In the genomic region with DNA sequence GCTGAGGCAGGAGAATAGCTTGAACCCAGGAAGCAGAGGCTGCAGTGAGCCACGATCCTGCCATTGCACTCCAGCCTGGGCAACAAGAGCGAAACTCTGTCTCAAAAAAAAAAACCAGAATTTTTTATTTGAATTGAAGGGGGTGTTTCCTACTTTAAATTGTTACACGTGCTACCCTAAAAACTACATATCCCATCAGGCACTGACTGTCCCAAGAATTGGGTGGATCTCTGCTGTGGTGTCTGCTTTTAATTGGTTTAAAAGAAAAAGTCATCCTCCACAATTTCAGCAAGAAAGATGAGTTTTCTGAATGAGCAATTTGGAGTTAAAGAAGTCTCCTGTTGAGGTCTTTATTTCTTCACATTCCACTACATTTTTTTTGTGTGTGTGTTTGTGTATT, we compare ENCODE assay signal across 9 cellular contexts. TPM values are rescaled to one million over a fixed set of nuclear protein-coding genes. Genes with fewer than 3 reads are reported as not detected.
A peak's percentile ranks its signal among the peaks of the same experiment; 100 is the strongest.
DNase-seq lines count a peak whose midpoint lies in the region; TF ChIP-seq lines count a peak whose summit lies in the region.
"Had no signal": no experiment of that assay in that cellular context is flagged by ENCODE, and none has a peak within 500 bp of the region (broad histone marks: within the 10 kb centered on the region; RNA-seq: fewer than 3 reads in every experiment).

No MANE protein-coding gene starts in this region.

- H3K27me3 ChIP-seq in OCI-LY1 (ENCODE audit: insufficient read depth, low read length), result no peaks in the 10 kb centered on the region
- no peaks in the 10 kb centered on the region for H3K27me3 ChIP-seq in ectodermal cell (ENCODE audit: control insufficient read depth, insufficient read depth, low read length, poor library complexity, severe bottlenecking)
- H3K27me3 ChIP-seq in osteoblast (ENCODE audit: insufficient read depth, low read length), result no peaks in the 10 kb centered on the region
- H3K27me3 ChIP-seq in testis, result no peaks in the 10 kb centered on the region
- no peaks in the 10 kb centered on the region for H3K27me3 ChIP-seq in colonic mucosa

- peak overlapping the region; percentile 72 for H3K4me3 ChIP-seq in OCI-LY1 (ENCODE audit: low read depth, low read length, poor library complexity, severe bottlenecking)
- peak overlapping the region; percentile 74 for H3K4me3 ChIP-seq in ectodermal cell (ENCODE audit: insufficient read depth, low read depth, low read length)
- peak overlapping the region; percentile 87 for H3K4me3 ChIP-seq in osteoblast (ENCODE audit: insufficient read depth, low read length)
- H3K4me3 ChIP-seq in testis, result no peak overlapping the region
- H3K4me3 ChIP-seq in colonic mucosa, result no peak overlapping the region

- TF ChIP-seq POLR2A in testis (IDR thresholded peaks at IDR 0.05), result no peak

- peak; percentile 31 for DNase-seq in GM03348 (ENCODE audit: low spot score)
- DNase-seq in osteoblast (ENCODE audit: insufficient read length, low spot score, missing footprints), result peak; percentile 41
- no peak for DNase-seq in GM19238 (ENCODE audit: insufficient read length, low spot score)
- DNase-seq in testis, result no peak
- no peak for DNase-seq in colonic mucosa
- DNase-seq: NCI-H1417 treated with DMSO at 0.1 percent for 48 hours had no signal

- H3K27ac ChIP-seq in OCI-LY1 (ENCODE audit: low read depth, low read length, poor library complexity, severe bottlenecking) (no peak overlapping the region), ectodermal cell (ENCODE audit: insufficient read depth, low read depth, low read length, poor library complexity, severe bottlenecking) (no peak overlapping the region), osteoblast (ENCODE audit: low read depth, low read length) (no peak overlapping the region), testis (no peak overlapping the region), colonic mucosa (no peak overlapping the region)

- H3K36me3 ChIP-seq in OCI-LY1 (ENCODE audit: insufficient read depth, low read length) (peaks cover 53% of the 10 kb centered on the region), ectodermal cell (ENCODE audit: control insufficient read depth, insufficient read depth, low read length) (peaks cover under 1% of the 10 kb centered on the region), osteoblast (ENCODE audit: insufficient read depth, low read length) (peaks cover 17% of the 10 kb centered on the region), testis (ENCODE audit: low read depth, missing control alignments) (no peaks in the 10 kb centered on the region), colonic mucosa (no peaks in the 10 kb centered on the region)

- H3K9me3 ChIP-seq in OCI-LY1 (ENCODE audit: low read length) (no peaks in the 10 kb centered on the region), ectodermal cell (ENCODE audit: control insufficient read depth, low read length) (no peaks in the 10 kb centered on the region), osteoblast (ENCODE audit: low read depth, low read length) (no peaks in the 10 kb centered on the region), testis (no peaks in the 10 kb centered on the region), colonic mucosa (no peaks in the 10 kb centered on the region)

- no peaks in the 10 kb centered on the region for H3F3A ChIP-seq in OCI-LY1 (ENCODE audit: insufficient read depth, low read length)

- peaks cover 68% of the 10 kb centered on the region for H3K79me2 ChIP-seq in OCI-LY1 (ENCODE audit: insufficient read depth, low read length)
- H3K79me2 ChIP-seq in osteoblast (ENCODE audit: insufficient read depth, low read length), result peaks cover 74% of the 10 kb centered on the region

- H2AFZ ChIP-seq in OCI-LY1 (ENCODE audit: low read length) (no peak overlapping the region), osteoblast (ENCODE audit: low read length) (no peak overlapping the region)

- peak overlapping the region; percentile 97; the same call in 1 of the 2 replicates for H3K9ac ChIP-seq in OCI-LY1 (ENCODE audit: low read length)
- no peak overlapping the region for H3K9ac ChIP-seq in colonic mucosa (ENCODE audit: low read depth in 2 of 2, low read length in 2 of 2)

- intact Hi-C loops in testis (cut with DNase I; ENCODE audit: low total_unique reads), result no loop called here
- intact Hi-C loops in colonic mucosa (cut with DNase I), result no loop called here

- H3K4me2 ChIP-seq in OCI-LY1 (ENCODE audit: low read length) (peak overlapping the region; percentile 73), osteoblast (ENCODE audit: insufficient read depth, low read length) (peak overlapping the region; percentile 94)

- H3K4me1 ChIP-seq in OCI-LY1 (ENCODE audit: insufficient read depth, low read length, severe bottlenecking) (peaks cover 72% of the 10 kb centered on the region), ectodermal cell (ENCODE audit: control insufficient read depth, insufficient read depth, low read length) (no peaks in the 10 kb centered on the region), osteoblast (ENCODE audit: insufficient read depth, low read length) (peaks cover 11% of the 10 kb centered on the region), testis (peaks cover 22% of the 10 kb centered on the region), colonic mucosa (peaks cover 7% of the 10 kb centered on the region)

- WGBS in ectodermal cell, 2 experiments, result 88 to 89% methylated on average over 2 to 3 of the region's 3 CpGs
- 79 to 93% methylated on average over 3 of the region's 3 CpGs for WGBS in testis, 2 donors

- H3K9me2 ChIP-seq in OCI-LY1 (ENCODE audit: low read depth, low read length), result no peaks in the 10 kb centered on the region

- TF ChIP-seq CTCF in OCI-LY1 (IDR thresholded peaks at IDR 0.05; ENCODE audit: low read length) (no peak), osteoblast (IDR thresholded peaks at IDR 0.05; ENCODE audit: extremely low read depth, low read depth, low read length) (no peak), testis (IDR thresholded peaks at IDR 0.05) (no peak), colonic mucosa (IDR thresholded peaks at IDR 0.05) (no peak)

- peaks cover 4% of the 10 kb centered on the region; the same call in 1 of the 2 replicates for H4K20me1 ChIP-seq in OCI-LY1 (ENCODE audit: insufficient read depth, low read length)
- peaks cover 54% of the 10 kb centered on the region for H4K20me1 ChIP-seq in osteoblast (ENCODE audit: insufficient read depth, low read length)

RNA-seq across cellular contexts. Expression of gene PDIA3, which starts 2.1 kb away (rescaled TPM):
- polyA plus RNA-seq in ectodermal cell (2013, experiment 1 of 4), result 501 TPM
- 450 TPM for polyA plus RNA-seq in ectodermal cell (2013, experiment 2 of 4)
- 390 TPM for polyA plus RNA-seq in ectodermal cell (2013, experiment 3 of 4)
- polyA plus RNA-seq in ectodermal cell (2013, experiment 4 of 4), result 389 TPM
- total RNA-seq in osteoblast, result 160 and 173 TPM in 2 replicates
- total RNA-seq in testis, result 100 to 1,000 TPM; 113 to 120 TPM
- 373 TPM for polyA plus RNA-seq in testis (ENCODE audit: insufficient read depth, low read depth, low replicate concordance)
- total RNA-seq in colonic mucosa, result 100 to 1,000 TPM; 554 to 846 TPM

RNA-seq across cellular contexts. Expression of gene ELL3, which starts 28.4 kb away (rescaled TPM):
- polyA plus RNA-seq in ectodermal cell (2013, experiment 1 of 4), result 1.1 TPM
- 1.2 TPM for polyA plus RNA-seq in ectodermal cell (2013, experiment 2 of 4)
- polyA plus RNA-seq in ectodermal cell (2013, experiment 3 of 4), result 1.2 TPM
- 2.8 TPM for polyA plus RNA-seq in ectodermal cell (2013, experiment 4 of 4)
- total RNA-seq in osteoblast, result 1.2 and 3.6 TPM in 2 replicates
- 10 to 100 TPM; 16.9 to 18.6 TPM for total RNA-seq in testis
- polyA plus RNA-seq in testis (ENCODE audit: insufficient read depth, low read depth, low replicate concordance), result 66.3 TPM
- total RNA-seq in colonic mucosa, result 10 to 100 TPM; 23.3 to 34.9 TPM

RNA-seq across cellular contexts. Expression of gene SERF2, which starts 43.7 kb away (rescaled TPM):
- polyA plus RNA-seq in ectodermal cell (2013, experiment 1 of 4), result 666 TPM
- 569 TPM for polyA plus RNA-seq in ectodermal cell (2013, experiment 2 of 4)
- 632 TPM for polyA plus RNA-seq in ectodermal cell (2013, experiment 3 of 4)
- 697 TPM for polyA plus RNA-seq in ectodermal cell (2013, experiment 4 of 4)
- total RNA-seq in osteoblast, result 432 and 461 TPM in 2 replicates
- total RNA-seq in testis, result 100 to 1,000 TPM; 823 to 834 TPM
- polyA plus RNA-seq in testis (ENCODE audit: insufficient read depth, low read depth, low replicate concordance), result 745 TPM
- 1,000 to 10,000 TPM; 1,223 to 1,445 TPM for total RNA-seq in colonic mucosa

RNA-seq across cellular contexts. Expression of gene SERINC4, which starts 51.6 kb away (rescaled TPM):
- polyA plus RNA-seq in ectodermal cell (2013, experiment 1 of 4), result not detected
- 0.09 TPM for polyA plus RNA-seq in ectodermal cell (2013, experiment 2 of 4)
- 0.11 TPM for polyA plus RNA-seq in ectodermal cell (2013, experiment 3 of 4)
- 0.24 TPM for polyA plus RNA-seq in ectodermal cell (2013, experiment 4 of 4)
- not detected in 2 replicates for total RNA-seq in osteoblast
- total RNA-seq in testis, result 10 to 100 TPM in 1 of 2 donors, 1 to 10 TPM in 1; 7.0 to 11.7 TPM
- 11.7 TPM for polyA plus RNA-seq in testis (ENCODE audit: insufficient read depth, low read depth, low replicate concordance)
- total RNA-seq in colonic mucosa, result under 1 TPM; 0.21 to 0.44 TPM
- total RNA-seq: mononuclear cell had no signal

RNA-seq across cellular contexts. Expression of gene HYPK, which starts 52.0 kb away (rescaled TPM):
- polyA plus RNA-seq in ectodermal cell (2013, experiment 1 of 4), result 10.2 TPM
- 10.4 TPM for polyA plus RNA-seq in ectodermal cell (2013, experiment 2 of 4)
- 5.6 TPM for polyA plus RNA-seq in ectodermal cell (2013, experiment 3 of 4)
- 9.1 TPM for polyA plus RNA-seq in ectodermal cell (2013, experiment 4 of 4)
- 5.4 and 6.5 TPM in 2 replicates for total RNA-seq in osteoblast
- total RNA-seq in testis, result 10 to 100 TPM; 15.4 to 35.7 TPM
- polyA plus RNA-seq in testis (ENCODE audit: insufficient read depth, low read depth, low replicate concordance), result 9.6 TPM
- 10 to 100 TPM in 1 of 2 donors, 1 to 10 TPM in 1; 5.0 to 25.7 TPM for total RNA-seq in colonic mucosa

Comparison
In these comparisons a context has a peak if more than half of its experiments do, and no peak if none do; other contexts are left out.
1. DNase-seq: peak in GM03348 (single experiment) and osteoblast (single experiment); none in GM19238 (single experiment), testis (single experiment) and colonic mucosa (single experiment).
2. H3K4me3 ChIP-seq: peak in OCI-LY1 (single experiment), ectodermal cell (single experiment) and osteoblast (single experiment); none in testis (0 of 2) and colonic mucosa (single experiment).